8 cellular contexts compared by ENCODE assay signal in the genomic region with DNA sequence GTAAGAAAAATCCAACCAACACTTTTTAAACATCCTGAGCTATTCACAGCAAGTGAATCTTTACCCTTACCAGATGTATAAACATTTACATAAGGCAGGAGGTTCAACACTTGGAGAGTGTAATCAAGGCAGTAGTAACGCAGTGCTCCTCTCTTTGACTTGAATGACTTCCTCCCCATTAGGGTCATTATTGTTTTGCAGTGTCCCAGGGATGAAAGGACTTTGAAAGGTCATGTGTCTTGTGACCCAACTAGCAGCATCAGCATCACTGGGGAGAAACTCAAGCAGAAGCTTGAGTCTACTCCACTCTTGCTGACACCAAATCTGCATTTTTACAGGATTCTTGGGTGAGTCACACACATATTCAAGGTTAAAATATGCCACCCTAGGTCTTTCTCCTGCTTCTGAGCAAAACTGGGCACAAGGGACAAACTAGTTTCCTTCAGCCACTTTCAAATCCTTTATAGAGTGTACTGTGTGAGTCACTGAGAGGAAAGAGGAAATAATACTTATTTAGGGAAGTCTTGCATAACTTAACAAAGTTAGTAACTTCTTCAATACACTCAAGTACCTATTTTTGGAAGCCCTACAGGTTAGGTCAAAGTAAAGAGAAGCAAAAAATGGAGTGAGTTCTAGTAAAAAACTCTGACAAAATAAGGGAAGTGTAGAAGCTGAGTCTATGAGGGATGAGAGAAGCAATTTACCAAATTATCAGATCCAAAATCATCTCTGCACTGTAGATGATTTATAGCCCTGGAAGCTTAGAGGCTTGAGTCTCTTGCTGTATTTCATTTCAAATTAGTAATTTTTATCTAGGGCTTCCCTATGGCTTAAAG. TPM values are rescaled to one million over a fixed set of nuclear protein-coding genes. Genes with fewer than 3 reads are reported as not detected.
DNase-seq lines count a peak whose midpoint lies in the region; ATAC-seq and TF ChIP-seq lines count a peak whose summit lies in the region.

No MANE protein-coding gene starts in this region.

- ATAC-seq in GM19328 (IDR thresholded peaks at IDR 0.05; ENCODE audit: unreplicated experiment), result peak; percentile 98
- ATAC-seq in HG03280 (IDR thresholded peaks at IDR 0.05; ENCODE audit: unreplicated experiment), result peak; percentile 70
- ATAC-seq in heart left ventricle, result peak; percentile 55 to 94 (median 84)
- ATAC-seq in stimulated activated naive CD8-positive, alpha-beta T cell treated with anti-CD3 and anti-CD28 coated beads, Interleukin-15, Interleukin-2, amounts not matched to agents 100 U/mL and 50 U/mL, for 24 hours, result peak; percentile 86

- no peak overlapping the region for H3K4me3 ChIP-seq in BLaER1
- no peak overlapping the region for H3K4me3 ChIP-seq in heart left ventricle

- H3K9ac ChIP-seq in BLaER1, result no peak overlapping the region

- intact Hi-C loops in heart left ventricle (cut with DNase I), result loop anchor here in 1 of 10 donors (5.0 kb wide), 1 partner anchor 79 kb away; no protein-coding TSS in a partner anchor

- no peak for TF ChIP-seq CTCF in heart left ventricle (IDR thresholded peaks at IDR 0.05)

- no peaks in the 10 kb centered on the region for H3K36me3 ChIP-seq in BLaER1
- H3K36me3 ChIP-seq in heart left ventricle, result no peaks in the 10 kb centered on the region

- H3K4me1 ChIP-seq in BLaER1 (peaks cover 16% of the 10 kb centered on the region), heart left ventricle (peaks cover 0 to 49% (median 13%) of the 10 kb centered on the region in 12 donors)

- H3K4me2 ChIP-seq in BLaER1, result peak overlapping the region; percentile 62

- TF ChIP-seq POLR2A in heart left ventricle (IDR thresholded peaks at IDR 0.05), result no peak

- H3K27ac ChIP-seq in BLaER1, result 0 out of 2 replicates have a peak overlapping the region, but pooled peaks have one; percentile 4
- H3K27ac ChIP-seq in heart left ventricle, result peak overlapping the region in 10 of 12 donors; percentile 29 to 83 (median 47)

- DNase-seq in SW 1271 (lab: John Stamatoyannopoulos, UW), result peak; percentile 81 to 94
- no peak for DNase-seq in heart left ventricle
- DNase-seq in stimulated activated naive CD8-positive, alpha-beta T cell treated with anti-CD3 and anti-CD28 coated beads, Interleukin-15, Interleukin-2, amounts not matched to agents 100 U/mL and 50 U/mL, for 24 hours, result no peak
- no peak for DNase-seq in UCSD-AML1 (lab: John Stamatoyannopoulos, UW; ENCODE audit: unreplicated experiment)
- no peak for DNase-seq in AG08396 (ENCODE audit: low spot score)

- H3K27me3 ChIP-seq in BLaER1 (no peaks in the 10 kb centered on the region), heart left ventricle (no peaks in the 10 kb centered on the region)

- 38 to 59% (median 53%) methylated on average over 1 of the region's 1 CpG for WGBS in heart left ventricle, 4 donors

- no peaks in the 10 kb centered on the region for H4K20me1 ChIP-seq in BLaER1

- H3K9me3 ChIP-seq in BLaER1, result peaks cover 18% of the 10 kb centered on the region
- H3K9me3 ChIP-seq in heart left ventricle, result peaks cover 0 to 12% (median 0%) of the 10 kb centered on the region in 12 donors

RNA-seq across cellular contexts. Expression of a gene that starts 51.0 kb away (rescaled TPM):
- total RNA-seq in heart left ventricle, result 10 to 100 TPM in 2 of 9 donors, 1 to 10 TPM in 7; 3.5 to 32.8 (median 5.7) TPM
- 1 to 10 TPM; 2.3 to 3.7 TPM for polyA plus RNA-seq in heart left ventricle

Comparison
In these comparisons a context has a peak if more than half of its experiments do, and no peak if none do; other contexts are left out.
1. DNase-seq: peak in SW 1271 (2 of 2); none in heart left ventricle (0 of 5), stimulated activated naive CD8-positive, alpha-beta T cell treated with anti-CD3 and anti-CD28 coated beads, Interleukin-15, Interleukin-2, amounts not matched to agents 100 U/mL and 50 U/mL, for 24 hours (single experiment), UCSD-AML1 (single experiment) and AG08396 (single experiment).
2. Peak in every context shown above with its lines, with median percentiles within 50 percentile points of each other: ATAC-seq.